Comparison of ENCODE assay signal across 9 cellular contexts in genomic region chr5:122182491-122182921, GRCh38. TPM values are rescaled to one million over a fixed set of nuclear protein-coding genes. Genes with fewer than 3 reads are reported as not detected.
DNase-seq lines count a peak whose midpoint lies in the region; ATAC-seq, FAIRE-seq and TF ChIP-seq lines count a peak whose summit lies in the region.
"Had no signal": no experiment of that assay in that cellular context is flagged by ENCODE, and none has a peak within 500 bp of the region (broad histone marks: within the 10 kb centered on the region; RNA-seq: fewer than 3 reads in every experiment).

No MANE protein-coding gene starts in this region.

- CTCF ChIA-PET in PC-3 (lab: Charles Lee): no interaction called here

- H3K4me3 ChIP-seq in PC-3 (ENCODE audit: low read length): peak overlapping the region; percentile 51; the same call in 1 of the 2 replicates
- peak overlapping the region; percentile 7 for H3K4me3 ChIP-seq in osteoblast (ENCODE audit: insufficient read depth, low read length)

- H3K9me3 Mint-ChIP-seq in T-helper 2 cell treated with Interferon-gamma antibody and Interleukin-4, amounts not matched to agents 5 μg/mL and 100 μg/mL, for 36 hours: peaks cover 4% of the 10 kb centered on the region

- no peak overlapping the region for H3K4me3 Mint-ChIP-seq in T-helper 2 cell treated with Interferon-gamma antibody and Interleukin-4, amounts not matched to agents 5 μg/mL and 100 μg/mL, for 36 hours

- H3K36me3 ChIP-seq in PC-3 (ENCODE audit: low read depth, low read length) (no peaks in the 10 kb centered on the region), osteoblast (ENCODE audit: insufficient read depth, low read length) (no peaks in the 10 kb centered on the region)

- no peaks in the 10 kb centered on the region for H3K9me3 ChIP-seq in PC-3 (ENCODE audit: low read length)
- no peaks in the 10 kb centered on the region for H3K9me3 ChIP-seq in osteoblast (ENCODE audit: low read depth, low read length)

- H3K27ac ChIP-seq in PC-3 (ENCODE audit: low read length) (peak overlapping the region; percentile 70), osteoblast (ENCODE audit: low read depth, low read length) (peak overlapping the region; percentile 96)

- peaks cover 3% of the 10 kb centered on the region for H3F3A ChIP-seq in PC-3 (ENCODE audit: low read length, unreplicated experiment)

- ATAC-seq in PC-3: peak; percentile 55
- no peak for ATAC-seq in GM21390 (IDR thresholded peaks at IDR 0.05; ENCODE audit: unreplicated experiment)

- no peaks in the 10 kb centered on the region for H3K79me2 ChIP-seq in PC-3 (ENCODE audit: low read length)
- H3K79me2 ChIP-seq in osteoblast (ENCODE audit: insufficient read depth, low read length): no peaks in the 10 kb centered on the region

- no peaks in the 10 kb centered on the region for H3K36me3 Mint-ChIP-seq in T-helper 2 cell treated with Interferon-gamma antibody and Interleukin-4, amounts not matched to agents 5 μg/mL and 100 μg/mL, for 36 hours (ENCODE audit: low read depth)

- POLR2A ChIA-PET in PC-3 (lab: Charles Lee; ENCODE audit: unreplicated experiment): no interaction called here

- peak overlapping the region; percentile 30; the same call in 1 of the 2 replicates for H3K9ac ChIP-seq in PC-3 (ENCODE audit: low read length)

- H3K27ac Mint-ChIP-seq in T-helper 2 cell treated with Interferon-gamma antibody and Interleukin-4, amounts not matched to agents 5 μg/mL and 100 μg/mL, for 36 hours: no peak overlapping the region

- no TSS peak for BruUV-seq in PC-3 (replicated peaks; lab: Mats Ljungman, UMichigan)

- H3K27me3 ChIP-seq in PC-3 (ENCODE audit: low read length): no peaks in the 10 kb centered on the region
- no peaks in the 10 kb centered on the region for H3K27me3 ChIP-seq in osteoblast (ENCODE audit: insufficient read depth, low read length)

- H3K4me1 ChIP-seq in PC-3 (ENCODE audit: insufficient read depth, low read length) (peaks cover 40% of the 10 kb centered on the region), osteoblast (ENCODE audit: insufficient read depth, low read length) (peaks cover 46% of the 10 kb centered on the region)

- peak; percentile 87 for FAIRE-seq in D721Med (lab: Jason Lieb, UNC)
- FAIRE-seq: G401.6 had no signal

- H3K27me3 Mint-ChIP-seq in T-helper 2 cell treated with Interferon-gamma antibody and Interleukin-4, amounts not matched to agents 5 μg/mL and 100 μg/mL, for 36 hours (ENCODE audit: low read depth): peaks cover 3% of the 10 kb centered on the region

- intact Hi-C loops in PC-3 (cut with micrococcal nuclease): no loop called here

- H3K4me2 ChIP-seq in PC-3 (ENCODE audit: low read length) (peak overlapping the region; percentile 76), osteoblast (ENCODE audit: insufficient read depth, low read length) (peak overlapping the region; percentile 67)

- H3K9me2 ChIP-seq in PC-3 (replicated peaks; ENCODE audit: low read length): no peaks in the 10 kb centered on the region

- H4K20me1 ChIP-seq in PC-3 (ENCODE audit: low read length): no peaks in the 10 kb centered on the region
- no peaks in the 10 kb centered on the region for H4K20me1 ChIP-seq in osteoblast (ENCODE audit: insufficient read depth, low read length)

- TF ChIP-seq CTCF in D721Med (IDR thresholded peaks at IDR 0.05; ENCODE audit: insufficient read depth, missing control alignments) (no peak), PC-3 (conservative IDR thresholded peaks at IDR 0.05; ENCODE audit: low read depth, low read length) (no peak), osteoblast (IDR thresholded peaks at IDR 0.05; ENCODE audit: extremely low read depth, low read depth, low read length) (no peak)

- DNase-seq in D721Med (ENCODE audit: insufficient read length, low spot score) (no peak), PC-3 (peak; percentile 68), fibroblast of gingiva (ENCODE audit: low read depth) (peak; percentile 72), osteoblast (ENCODE audit: insufficient read length, low spot score, missing footprints) (no peak), cortex of kidney (lab: John Stamatoyannopoulos, UW) (no peak), OCI-M2 (lab: John Stamatoyannopoulos, UW; ENCODE audit: unreplicated experiment) (no peak)
- DNase-seq in T-helper 2 cell treated with Interferon-gamma antibody and Interleukin-4, amounts not matched to agents 5 μg/mL and 100 μg/mL, for 36 hours (ENCODE audit: low spot score): no peak

- peak overlapping the region; percentile 85 for H2AFZ ChIP-seq in PC-3 (ENCODE audit: low read length)
- peak overlapping the region; percentile 43 for H2AFZ ChIP-seq in osteoblast (ENCODE audit: low read length)

- no peaks in the 10 kb centered on the region for H3K4me1 Mint-ChIP-seq in T-helper 2 cell treated with Interferon-gamma antibody and Interleukin-4, amounts not matched to agents 5 μg/mL and 100 μg/mL, for 36 hours (ENCODE audit: low read depth)

RNA-seq across cellular contexts. Expression of gene ZNF474, which starts 53.2 kb away (rescaled TPM):
- total RNA-seq in PC-3 (2014; rRNA removed): 0.36 TPM in 1 of 2 replicates, not detected in the other
- 0.29 and 0.72 TPM in 2 replicates for total RNA-seq in osteoblast

Comparison
In these comparisons a context has a peak if more than half of its experiments do, and no peak if none do; other contexts are left out.
1. DNase-seq: peak in PC-3 (single experiment) and fibroblast of gingiva (single experiment); none in D721Med (single experiment), osteoblast (single experiment), T-helper 2 cell treated with Interferon-gamma antibody and Interleukin-4, amounts not matched to agents 5 μg/mL and 100 μg/mL, for 36 hours (single experiment), cortex of kidney (single experiment) and OCI-M2 (single experiment).